ENCODE assay signal across 17 cellular contexts in the genomic region with DNA sequence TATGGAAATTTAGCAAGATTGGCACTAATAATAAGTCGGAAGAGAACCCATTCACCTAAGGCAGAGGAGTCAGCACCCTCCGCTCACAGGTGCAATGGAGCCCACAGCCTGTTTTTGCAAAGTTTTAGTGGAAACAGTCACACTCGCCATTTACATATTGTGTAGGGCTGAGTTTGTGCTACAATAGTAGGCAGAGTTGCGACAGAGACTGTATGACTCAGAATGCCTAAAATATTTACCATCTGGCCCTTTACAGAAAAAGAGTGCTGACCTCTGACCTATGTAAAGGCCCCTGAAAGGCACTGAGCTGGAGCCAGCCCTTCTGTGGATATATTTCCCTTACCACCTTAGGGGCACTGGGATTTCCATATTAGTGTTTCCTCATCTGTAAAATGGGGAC.
"Had no signal": no experiment of that assay in that cellular context is flagged by ENCODE, and none has a peak within 500 bp of the region (broad histone marks: within the 10 kb centered on the region; RNA-seq: fewer than 3 reads in every experiment).

No MANE protein-coding gene starts in this region.

- H3K27ac Mint-ChIP-seq: activated naive CD4-positive, alpha-beta T cell treated with anti-CD3 and anti-CD28 coated beads, Interleukin-2, amount 50 U/mL, for 72 hours; natural killer cell; type B pancreatic cell had no signal

- H3K27ac ChIP-seq: adrenal gland, breast epithelium, hepatocyte, ovary, psoas muscle, skin epidermis had no signal

- H3K36me3 Mint-ChIP-seq: activated naive CD4-positive, alpha-beta T cell treated with anti-CD3 and anti-CD28 coated beads, Interleukin-2, amount 50 U/mL, for 72 hours; natural killer cell; type B pancreatic cell had no signal

- ATAC-seq: activated naive CD4-positive, alpha-beta T cell treated with anti-CD3 and anti-CD28 coated beads, Interleukin-2, amount 50 U/mL, for 72 hours; natural killer cell; psoas muscle; stimulated activated naive CD8-positive, alpha-beta T cell treated with anti-CD3 and anti-CD28 coated beads, Interleukin-15, Interleukin-2, amounts not matched to agents 100 U/mL and 50 U/mL, for 24 hours had no signal

- H3K4me1 Mint-ChIP-seq: natural killer cell had no signal

- H3K79me2 ChIP-seq: hepatocyte had no signal

- H3K4me3 Mint-ChIP-seq: natural killer cell, type B pancreatic cell had no signal

- H3K4me1 ChIP-seq: adrenal gland, breast epithelium, psoas muscle had no signal

- H3K36me3 ChIP-seq: adrenal gland, breast epithelium, esophagus squamous epithelium, ovary had no signal

- H3K4me2 ChIP-seq: hepatocyte had no signal

- H3K27me3 ChIP-seq: adrenal gland, breast epithelium, hepatocyte, ovary had no signal

- H3K4me3 ChIP-seq: adrenal gland, breast epithelium, esophagus squamous epithelium, hepatocyte, ovary, psoas muscle, skin epidermis had no signal

- DNase-seq: activated CD4-positive, alpha-beta T cell treated with anti-CD3 and anti-CD28 coated beads, Interleukin-2, amount 50 U/mL, for 4 hours; activated gamma-delta T cell; cerebellar nuclear complex; effector CD8-positive, alpha-beta T cell; esophagus squamous epithelium; natural killer cell; ovary; psoas muscle; right cardiac atrium; stimulated activated naive CD8-positive, alpha-beta T cell treated with anti-CD3 and anti-CD28 coated beads, Interleukin-15, Interleukin-2, amounts not matched to agents 100 U/mL and 50 U/mL, for 24 hours; T-helper 2 cell had no signal

- H3K9me3 Mint-ChIP-seq: activated naive CD4-positive, alpha-beta T cell treated with anti-CD3 and anti-CD28 coated beads, Interleukin-2, amount 50 U/mL, for 72 hours; natural killer cell; type B pancreatic cell had no signal
